Comparison of ENCODE assay signal across 10 cellular contexts in the genomic region with DNA sequence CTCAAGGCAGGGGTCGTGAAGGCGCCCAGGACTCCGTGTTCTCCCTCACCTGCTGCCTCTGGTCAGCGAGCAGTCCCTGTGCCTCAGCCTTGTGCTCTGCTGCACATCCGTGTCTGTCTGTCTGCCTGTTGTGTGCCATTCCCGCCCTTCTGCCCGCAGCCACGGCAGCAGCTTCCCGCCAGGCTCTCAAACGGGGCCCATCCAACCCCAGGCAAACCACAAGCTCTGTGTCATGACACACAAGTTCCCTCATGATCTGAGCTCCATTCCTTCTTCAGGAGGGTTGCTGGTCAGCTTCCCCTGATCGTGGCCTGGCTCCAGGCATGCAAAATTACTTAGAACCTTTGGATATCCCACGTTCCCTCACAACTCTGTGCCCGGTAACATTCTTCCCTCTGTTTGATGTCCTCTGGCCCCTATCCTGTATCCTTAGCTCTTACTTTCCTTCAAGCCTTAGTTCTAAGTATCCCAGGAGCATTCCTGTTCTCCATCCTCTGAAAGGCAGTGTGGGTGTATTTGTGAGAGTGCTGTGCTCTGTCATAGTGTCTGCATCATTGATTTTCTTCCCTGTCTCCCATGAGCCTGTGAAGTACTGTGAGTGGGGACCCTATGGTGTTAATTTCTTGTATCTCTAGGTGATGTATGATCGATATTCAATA. TPM values are rescaled to one million over a fixed set of nuclear protein-coding genes. Genes with fewer than 3 reads are reported as not detected.
DNase-seq lines count a peak whose midpoint lies in the region; ATAC-seq, FAIRE-seq and TF ChIP-seq lines count a peak whose summit lies in the region.
"Had no signal": no experiment of that assay in that cellular context is flagged by ENCODE, and none has a peak within 500 bp of the region (broad histone marks: within the 10 kb centered on the region; RNA-seq: fewer than 3 reads in every experiment).

No MANE protein-coding gene starts in this region.

- no peaks in the 10 kb centered on the region; the same call in 1 of the 2 replicates for H4K20me1 ChIP-seq in GM12878 (ENCODE audit: control insufficient read depth, insufficient read depth)

- H3K27ac ChIP-seq in GM12878 (ENCODE audit: control insufficient read depth, insufficient read depth), result peak overlapping the region; percentile 93

- SMC1A ChIA-PET in GM12878 (lab: Charles Lee; ENCODE audit: uncharacterized antibody, unreplicated experiment), result interaction anchor here (0.8 to 13.7 kb wide), 17 partner anchors 8 to 132 kb away, joined by 3 to 264 read pairs (median 9); no protein-coding TSS in a partner anchor

- no peak for TF ChIP-seq CTCF in Caco-2 (IDR thresholded peaks at IDR 0.05; ENCODE audit: insufficient read depth in 1 of 2, low read depth in 1 of 2, low read length in 1 of 2, severe bottlenecking in 1 of 2, unreplicated experiment in 1 of 2)
- TF ChIP-seq CTCF in GM12878 (IDR thresholded peaks at IDR 0.05 in 2 of 3, conservative IDR thresholded peaks at IDR 0.05 in 1 of 3; ENCODE audit: control insufficient read depth in 2 of 3, extremely low read depth in 1 of 3, insufficient read depth in 1 of 3, low read depth in 3 of 3, low read length in 3 of 3), result no peak
- no peak for TF ChIP-seq CTCF in neural crest cell (conservative IDR thresholded peaks at IDR 0.05)

- H3K4me3 ChIP-seq in Caco-2 (ENCODE audit: low read depth, low read length) (no peak overlapping the region), GM12878 (peak overlapping the region; percentile 98)

- RAD21 ChIA-PET in GM12878 (lab: Charles Lee; ENCODE audit: unreplicated experiment), result interaction anchor here (0.8 to 14.1 kb wide), 15 partner anchors 8 to 132 kb away, joined by 3 to 247 read pairs (median 16); no protein-coding TSS in a partner anchor

- peak overlapping the region; percentile 64 for H3K4me2 ChIP-seq in GM12878 (ENCODE audit: control insufficient read depth, insufficient read depth)

- H3K27me3 ChIP-seq in Caco-2 (replicated peaks; ENCODE audit: control insufficient read depth, insufficient read depth, low read length), result no peaks in the 10 kb centered on the region
- H3K27me3 ChIP-seq in GM12878 (replicated peaks in 1 of 2; ENCODE audit: control insufficient read depth in 2 of 2, insufficient read depth in 2 of 2, low read length in 1 of 2), result no peaks in the 10 kb centered on the region

- POLR2A ChIA-PET in Caco-2 (lab: Charles Lee), result no interaction called here
- POLR2A ChIA-PET in GM12878 (lab: Charles Lee), result interaction anchor here (0.5 to 8.0 kb wide), 9 partner anchors 11 to 75 kb away, joined by 3 to 59 read pairs (median 4); no protein-coding TSS in a partner anchor

- H3K9me3 Mint-ChIP-seq in Caco-2 (ENCODE audit: unreplicated experiment), result no peaks in the 10 kb centered on the region
- no peaks in the 10 kb centered on the region for H3K9me3 Mint-ChIP-seq in neural crest cell

- no peaks in the 10 kb centered on the region for H3K9me3 ChIP-seq in Caco-2
- H3K9me3 ChIP-seq in GM12878 (replicated peaks; ENCODE audit: control insufficient read depth, insufficient read depth, low read length), result no peaks in the 10 kb centered on the region

- BruUV-seq in Caco-2 (replicated peaks; lab: Mats Ljungman, UMichigan), result no TSS peak
- no TSS peak for BruUV-seq in GM12878 (replicated peaks; lab: Mats Ljungman, UMichigan)

- in situ Hi-C loops in GM12878 (cut with MboI), result no loop called here

- no peak for TF ChIP-seq RAD21 in GM12878 (IDR thresholded peaks at IDR 0.05; ENCODE audit: insufficient read depth, low read depth, low read length)

- no peaks in the 10 kb centered on the region for H3K4me1 ChIP-seq in Caco-2
- H3K4me1 ChIP-seq in GM12878 (ENCODE audit: control insufficient read depth, insufficient read depth, low read length), result peaks cover 26% of the 10 kb centered on the region

- H3K4me3 Mint-ChIP-seq in Caco-2 (ENCODE audit: unreplicated experiment) (no peak overlapping the region), neural crest cell (no peak overlapping the region)

- H3K36me3 ChIP-seq in Caco-2 (ENCODE audit: control insufficient read depth, insufficient read depth, low read length) (no peaks in the 10 kb centered on the region; the same call in 1 of the 2 replicates), GM12878 (ENCODE audit: control insufficient read depth in 2 of 2, insufficient read depth in 2 of 2, low read length in 1 of 2) (peaks cover 0 to 14% of the 10 kb centered on the region in 2 experiments; a peak in 3 of 4 replicates)

- H2AFZ ChIP-seq in GM12878 (ENCODE audit: control insufficient read depth, low read depth, low read length), result no peak overlapping the region

- intact Hi-C loops in Caco-2 (cut with micrococcal nuclease; ENCODE audit: unreplicated experiment) (no loop called here), GM12878 (cut with micrococcal nuclease; ENCODE audit: unreplicated experiment) (loop anchor here (2.0 to 10.0 kb wide), 2 partner anchors 71 to 201 kb away; partner anchors contain the start of gene TM9SF2)

- peak overlapping the region; percentile 42 for H3K27ac Mint-ChIP-seq in Caco-2 (ENCODE audit: unreplicated experiment)
- peak overlapping the region; percentile 68 for H3K27ac Mint-ChIP-seq in neural crest cell (ENCODE audit: unreplicated experiment)

- peaks cover 100% of the 10 kb centered on the region for H3K79me2 ChIP-seq in GM12878 (ENCODE audit: control insufficient read depth, insufficient read depth, low read length)

- TF ChIP-seq POLR2A in GM12878 (IDR thresholded peaks at IDR 0.05; ENCODE audit: low read depth, low read length), result peak; percentile 78

- H3K27me3 Mint-ChIP-seq in Caco-2 (ENCODE audit: insufficient read depth, unreplicated experiment), result no peaks in the 10 kb centered on the region
- no peaks in the 10 kb centered on the region for H3K27me3 Mint-ChIP-seq in neural crest cell (ENCODE audit: low read depth)

- ATAC-seq in GM12878 (peak; percentile 4), HG03045 (IDR thresholded peaks at IDR 0.05; ENCODE audit: unreplicated experiment) (no peak), HG03097 (IDR thresholded peaks at IDR 0.05; ENCODE audit: low FRiP score, unreplicated experiment) (no peak)

- DNase-seq in Caco-2 (no peak), T-helper 1 cell (peak in 4 of 5 donors; percentile 41 to 62 (median 45)), GM12878 (ENCODE audit: low read depth, low spot score) (no peak), neural crest cell (ENCODE audit: low read depth, low spot score) (no peak), D341Med (ENCODE audit: low spot score) (no peak), frontal cortex (ENCODE audit: low spot score in 2 of 2) (no peak)
- DNase-seq: DMS153 had no signal

- FAIRE-seq in GM12878 (lab: Jason Lieb, UNC), result no peak
- no peak for FAIRE-seq in frontal cortex (lab: Jason Lieb, UNC)

- under 1% methylated on average over 14 of the region's 14 CpGs for WGBS in GM12878 (ENCODE audit: insufficient coverage, insufficient replicate concordance, low lambda C conversion rate, missing lambda C conversion rate)

- CTCF ChIA-PET in Caco-2 (lab: Charles Lee), result no interaction called here
- CTCF ChIA-PET in GM12878 (lab: Yijun Ruan, JAX), result interaction anchor here (0.8 to 6.7 kb wide), 8 partner anchors 22 to 131 kb away, joined by 3 to 61 read pairs (median 8); no protein-coding TSS in a partner anchor

- peaks cover 22% of the 10 kb centered on the region for H3K4me1 Mint-ChIP-seq in Caco-2 (ENCODE audit: low read depth, unreplicated experiment)
- peaks cover 26% of the 10 kb centered on the region for H3K4me1 Mint-ChIP-seq in neural crest cell

- H3K36me3 Mint-ChIP-seq in Caco-2 (ENCODE audit: insufficient read depth, unreplicated experiment), result peaks cover 36% of the 10 kb centered on the region
- H3K36me3 Mint-ChIP-seq in neural crest cell (ENCODE audit: low read depth), result peaks cover 5% of the 10 kb centered on the region

- H3K9ac ChIP-seq in GM12878 (ENCODE audit: control insufficient read depth, insufficient read depth, low read length), result peak overlapping the region; percentile 83

- TF ChIP-seq EP300 in GM12878 (IDR thresholded peaks at IDR 0.05; ENCODE audit: borderline replicate concordance in 1 of 2, control insufficient read depth in 1 of 2, low read depth in 2 of 2, low read length in 2 of 2), result no peak

RNA-seq across cellular contexts. Expression of gene GPR183, which starts 3.2 kb away (rescaled TPM):
- total RNA-seq in Caco-2 (2022) (not detected in 2 replicates), GM12878 (2014; rRNA removed) (200 and 238 TPM in 2 replicates), GM12878 (2014; rRNA removed; fragmentation: Illumina TruSeq; extraction: Trizol) (224 and 226 TPM in 2 replicates), GM12878 (2021) (138 TPM in 2 replicates), neural crest cell (not detected in 2 replicates), frontal cortex (0.82 TPM)
- total RNA-seq in GM12878 (2013; cell fraction: nucleolus; rRNA removed), result 568 and 600 TPM in 2 replicates
- 73.1 TPM for polyA plus RNA-seq in GM12878 (2011; ENCODE audit: low read depth)
- polyA plus RNA-seq in GM12878 (2011; rRNA removed) (275 and 360 TPM in 2 replicates), GM12878 (2014; fragmentation: Illumina TruSeq; extraction: Trizol) (283 and 347 TPM in 2 replicates), GM12878 (2014; fragmentation: Nextera tagmentation; extraction: Ambion mirVana) (100 to 1,000 TPM; 333 to 669 TPM), GM12878 (2014; rRNA removed) (112 and 134 TPM in 2 replicates), GM12878 (2016; fragmentation: Nextera tagmentation; extraction: Ambion mirVana) (100 to 1,000 TPM; 209 to 225 TPM)
- polyA plus RNA-seq in GM12878 (2011; cell fraction: cytosol; rRNA removed), result 142 and 158 TPM in 2 replicates
- polyA plus RNA-seq in GM12878 (2011; cell fraction: nucleus; rRNA removed), result 78.0 and 100 TPM in 2 replicates
- 60.7 and 150 TPM in 2 replicates for polyA plus RNA-seq in GM12878 (2012)
- polyA minus RNA-seq in GM12878 (2011; rRNA and poly(A)+ RNA removed), result 163 and 244 TPM in 2 replicates
- polyA minus RNA-seq in GM12878 (2011; cell fraction: cytosol; rRNA and poly(A)+ RNA removed), result 51.7 and 55.7 TPM in 2 replicates
- 52.0 and 53.2 TPM in 2 replicates for polyA minus RNA-seq in GM12878 (2011; cell fraction: nucleus; rRNA and poly(A)+ RNA removed)

RNA-seq across cellular contexts. Expression of gene GPR18, which starts 45.8 kb away (rescaled TPM):
- total RNA-seq in Caco-2 (2022) (not detected in 2 replicates), GM12878 (2014; rRNA removed) (4.9 and 5.1 TPM in 2 replicates), GM12878 (2014; rRNA removed; fragmentation: Illumina TruSeq; extraction: Trizol) (5.3 and 6.2 TPM in 2 replicates), GM12878 (2021) (3.9 and 4.8 TPM in 2 replicates), neural crest cell (not detected in 2 replicates), frontal cortex (not detected)
- 1.7 and 2.5 TPM in 2 replicates for total RNA-seq in GM12878 (2013; cell fraction: nucleolus; rRNA removed)
- 2.3 TPM for polyA plus RNA-seq in GM12878 (2011; ENCODE audit: low read depth)
- polyA plus RNA-seq in GM12878 (2011; rRNA removed) (12.9 and 20.6 TPM in 2 replicates), GM12878 (2014; fragmentation: Illumina TruSeq; extraction: Trizol) (8.4 and 12.7 TPM in 2 replicates), GM12878 (2014; fragmentation: Nextera tagmentation; extraction: Ambion mirVana) (1 to 10 TPM; 3.9 to 8.4 TPM), GM12878 (2014; rRNA removed) (3.3 and 4.4 TPM in 2 replicates), GM12878 (2016; fragmentation: Nextera tagmentation; extraction: Ambion mirVana) (1 to 10 TPM; 4.3 to 5.5 TPM)
- 8.3 and 9.1 TPM in 2 replicates for polyA plus RNA-seq in GM12878 (2011; cell fraction: cytosol; rRNA removed)
- 8.1 and 9.8 TPM in 2 replicates for polyA plus RNA-seq in GM12878 (2011; cell fraction: nucleus; rRNA removed)
- 1.4 and 2.2 TPM in 2 replicates for polyA plus RNA-seq in GM12878 (2012)
- polyA minus RNA-seq in GM12878 (2011; rRNA and poly(A)+ RNA removed), result 18.5 and 26.6 TPM in 2 replicates
- polyA minus RNA-seq in GM12878 (2011; cell fraction: cytosol; rRNA and poly(A)+ RNA removed), result 5.2 and 5.4 TPM in 2 replicates
- 7.4 and 9.3 TPM in 2 replicates for polyA minus RNA-seq in GM12878 (2011; cell fraction: nucleus; rRNA and poly(A)+ RNA removed)
- total RNA-seq: NCI-H460 had no signal

Comparison
In these comparisons a context has a peak if more than half of its experiments do, and no peak if none do; other contexts are left out.
1. DNase-seq: peak in T-helper 1 cell (4 of 5); none in Caco-2 (0 of 2), GM12878 (single experiment), neural crest cell (single experiment), D341Med (single experiment) and frontal cortex (0 of 2).
2. RNA of gene GPR183, which starts 3.2 kb away (total RNA-seq): 138 to 600 TPM in GM12878; 0.82 TPM in frontal cortex (single experiment), not detected in Caco-2 and not detected in neural crest cell; every median in the first group is over 10 times any median in the second.